Comparison of ENCODE assay signal across 20 cellular contexts in genomic region chr3:109687626-109688025, GRCh38.
"Had no signal": no experiment of that assay in that cellular context is flagged by ENCODE, and none has a peak within 500 bp of the region (broad histone marks: within the 10 kb centered on the region; RNA-seq: fewer than 3 reads in every experiment).

No MANE protein-coding gene starts in this region.

- H3K4me3 ChIP-seq: left lung, lung, pancreas, smooth muscle cell, uterus had no signal

- ATAC-seq: esophagus mucosa; left lung; natural killer cell; pancreas; sciatic nerve; stimulated activated memory B cell treated with anti-CD40 and anti-IgM and Interleukin-4, amounts not matched to agents 10 μg/mL and 1 μg/mL and 100 μg/mL, for 72 hours had no signal

- H3K9me3 ChIP-seq: pancreas, uterus had no signal

- H3K27ac ChIP-seq: brain microvascular endothelial cell, left lung, pancreas, uterus had no signal

- H3K27me3 ChIP-seq: brain microvascular endothelial cell, left lung, pancreas, uterus had no signal

- H3K4me1 ChIP-seq: left lung, pancreas, uterus had no signal

- DNase-seq: activated CD4-positive, alpha-beta T cell treated with anti-CD3 and anti-CD28 coated beads for 1 hour; activated naive CD4-positive, alpha-beta T cell; activated T-cell treated with anti-CD3 and anti-CD28 coated beads, Interleukin-2, amount 50 U/mL, for 24 hours; brain microvascular endothelial cell; caudate nucleus; dermis blood vessel endothelial cell; effector CD8-positive, alpha-beta T cell; head of caudate nucleus; left lung; natural killer cell; pancreas; stimulated activated CD4-positive, alpha-beta T cell treated with anti-CD3 and anti-CD28 coated beads, Interleukin-15, amount 100 ng/mL, for 24 hours; T-helper 9 cell; trophoblast cell; uterus had no signal

- H3K36me3 ChIP-seq: brain microvascular endothelial cell, left lung, pancreas, uterus had no signal

- H3K4me2 ChIP-seq: smooth muscle cell had no signal
